10 cellular contexts compared by ENCODE assay signal in genomic region chrX:12972239-12972638, GRCh38. TPM values are rescaled to one million over a fixed set of nuclear protein-coding genes. Genes with fewer than 3 reads are reported as not detected.
DNase-seq lines count a peak whose midpoint lies in the region; ATAC-seq, FAIRE-seq and TF ChIP-seq lines count a peak whose summit lies in the region.
"Had no signal": no experiment of that assay in that cellular context is flagged by ENCODE, and none has a peak within 500 bp of the region (broad histone marks: within the 10 kb centered on the region; RNA-seq: fewer than 3 reads in every experiment).

No MANE protein-coding gene starts in this region.

- H3K9ac ChIP-seq in Loucy (ENCODE audit: low read depth, low read length, poor library complexity, severe bottlenecking): peak overlapping the region; percentile 100

- H3K4me3 ChIP-seq in CD8-positive, alpha-beta T cell (ENCODE audit: low read depth, low read length): peak overlapping the region; percentile 98
- H3K4me3 ChIP-seq in Loucy (ENCODE audit: low read length, poor library complexity, severe bottlenecking) (peak overlapping the region; percentile 89), pancreas (peak overlapping the region in 1 of 4 donors; percentile 20)

- 15 to 40% methylated on average over 5 of the region's 5 CpGs for WGBS in pancreas, 2 donors

- no peak for FAIRE-seq in pancreas (lab: Jason Lieb, UNC)

- DNase-seq in CD8-positive, alpha-beta T cell: no peak
- DNase-seq in caudate nucleus (lab: John Stamatoyannopoulos, UW): no peak
- DNase-seq in pancreas: no peak
- no peak for DNase-seq in SKM-1 treated with dmso at 0.1 percent for 144 hours (lab: John Stamatoyannopoulos, UW; ENCODE audit: unreplicated experiment)
- DNase-seq: foreskin fibroblast, NCI-H1048 had no signal

- no peaks in the 10 kb centered on the region for H3K9me3 ChIP-seq in CD8-positive, alpha-beta T cell (ENCODE audit: low read length)
- H3K9me3 ChIP-seq in Loucy (ENCODE audit: insufficient read depth, low read depth, low read length) (no peaks in the 10 kb centered on the region), pancreas (no peaks in the 10 kb centered on the region)

- peak overlapping the region; percentile 92 for H3K4me2 ChIP-seq in Loucy (ENCODE audit: low read depth, low read length, poor library complexity, severe bottlenecking)

- H3K4me1 ChIP-seq in CD8-positive, alpha-beta T cell (ENCODE audit: insufficient read depth, low read length): peaks cover 28% of the 10 kb centered on the region
- peaks cover 20% of the 10 kb centered on the region for H3K4me1 ChIP-seq in Loucy (ENCODE audit: insufficient read depth, low read length, poor library complexity, severe bottlenecking)
- H3K4me1 ChIP-seq in pancreas: peaks cover 0 to 9% (median 0%) of the 10 kb centered on the region in 3 donors

- peak overlapping the region; percentile 76 for H3K27ac ChIP-seq in CD8-positive, alpha-beta T cell (ENCODE audit: low read depth, low read length)
- peak overlapping the region; percentile 6 for H3K27ac ChIP-seq in caudate nucleus (ENCODE audit: low read depth, low read length)
- peak overlapping the region; percentile 63 to 96 (median 72) for H3K27ac ChIP-seq in pancreas

- H3K9me3 Mint-ChIP-seq in CD8-positive, alpha-beta T cell: no peaks in the 10 kb centered on the region

- H3K27ac Mint-ChIP-seq in CD8-positive, alpha-beta T cell: peak overlapping the region; percentile 98

- no peaks in the 10 kb centered on the region for H3K27me3 ChIP-seq in CD8-positive, alpha-beta T cell (ENCODE audit: insufficient read depth, low read length)
- H3K27me3 ChIP-seq in Loucy (ENCODE audit: insufficient read depth, low read length, poor library complexity, severe bottlenecking): peaks cover 19% of the 10 kb centered on the region
- H3K27me3 ChIP-seq in pancreas: peaks cover 0 to 3% (median 0%) of the 10 kb centered on the region in 4 donors

- H3K36me3 ChIP-seq in CD8-positive, alpha-beta T cell (ENCODE audit: insufficient read depth, low read length): peaks cover 16% of the 10 kb centered on the region
- H3K36me3 ChIP-seq in Loucy (ENCODE audit: insufficient read depth, low read length) (peaks cover 21% of the 10 kb centered on the region), pancreas (no peaks in the 10 kb centered on the region)

- H3F3A ChIP-seq in Loucy (ENCODE audit: low read depth): peaks cover 4% of the 10 kb centered on the region

- peaks cover 74% of the 10 kb centered on the region for H3K79me2 ChIP-seq in Loucy (ENCODE audit: insufficient read depth, low read length)

- H3K4me1 Mint-ChIP-seq in CD8-positive, alpha-beta T cell (ENCODE audit: low read depth): peaks cover 35% of the 10 kb centered on the region

- ATAC-seq in CD8-positive, alpha-beta T cell: no peak
- ATAC-seq in pancreas (no peak), HG03457 (IDR thresholded peaks at IDR 0.05; ENCODE audit: unreplicated experiment) (no peak), HG02798 (IDR thresholded peaks at IDR 0.05; ENCODE audit: poor library complexity, unreplicated experiment) (no peak), GM19455 (IDR thresholded peaks at IDR 0.05; ENCODE audit: unreplicated experiment) (no peak)

- no peaks in the 10 kb centered on the region for H3K27me3 Mint-ChIP-seq in CD8-positive, alpha-beta T cell (ENCODE audit: low read depth)

- POLR2A ChIA-PET in CD8-positive, alpha-beta T cell (lab: Charles Lee): interaction anchor here (1.5 to 15.2 kb wide), 6 partner anchors 11 to 763 kb away, joined by 4 to 559 read pairs (median 60); no protein-coding TSS in a partner anchor

- no peak overlapping the region for H2AFZ ChIP-seq in Loucy (ENCODE audit: low read length)

- no peaks in the 10 kb centered on the region for H3K9me2 ChIP-seq in Loucy (replicated peaks; ENCODE audit: low read depth, low read length)

- intact Hi-C loops in CD8-positive, alpha-beta T cell (cut with DNase I, micrococcal nuclease): loop anchor here in 1 of 2 experiments (10.0 kb wide), 1 partner anchor 1207 kb away; no protein-coding TSS in a partner anchor
- intact Hi-C loops in pancreas (cut with DNase I): no loop called here

- peaks cover 10% of the 10 kb centered on the region for H4K20me1 ChIP-seq in Loucy (ENCODE audit: insufficient read depth, low read length, poor library complexity, severe bottlenecking)

- CTCF ChIA-PET in CD8-positive, alpha-beta T cell (lab: Charles Lee): interaction anchor here (1.7 to 10.0 kb wide), 5 partner anchors 11 to 516 kb away, joined by 4 to 71 read pairs (median 37); no protein-coding TSS in a partner anchor

- peaks cover 44% of the 10 kb centered on the region for H3K36me3 Mint-ChIP-seq in CD8-positive, alpha-beta T cell

- TF ChIP-seq CTCF in CD8-positive, alpha-beta T cell (IDR thresholded peaks at IDR 0.05): no peak
- no peak for TF ChIP-seq CTCF in Loucy (conservative IDR thresholded peaks at IDR 0.05; ENCODE audit: low read length)
- no peak for TF ChIP-seq CTCF in pancreas (IDR thresholded peaks at IDR 0.05)

- peak overlapping the region; percentile 91 for H3K4me3 Mint-ChIP-seq in CD8-positive, alpha-beta T cell

RNA-seq across cellular contexts. Expression of gene TMSB4X, which starts 2.7 kb away (rescaled TPM):
- total RNA-seq in CD8-positive, alpha-beta T cell: 1,000 to 10,000 TPM; 2,374 to 2,465 TPM
- 1,000 to 10,000 TPM in 2 of 6 donors, 100 to 1,000 TPM in 4; 460 to 1,697 (median 685) TPM for total RNA-seq in pancreas
- 1,000 to 10,000 TPM; 2,074 to 2,276 TPM for polyA plus RNA-seq in pancreas

Comparison
In these comparisons a context has a peak if more than half of its experiments do, and no peak if none do; other contexts are left out.
1. H3K27ac ChIP-seq: peak in every context shown above with its lines; median percentile 76 in CD8-positive, alpha-beta T cell; 72 in pancreas; 6 in caudate nucleus.